In genomic region chr5:141182248-141182647, GRCh38 we compare ENCODE assay signal across 8 cellular contexts. TPM values are rescaled to one million over a fixed set of nuclear protein-coding genes. Genes with fewer than 3 reads are reported as not detected.
DNase-seq lines count a peak whose midpoint lies in the region; ATAC-seq and TF ChIP-seq lines count a peak whose summit lies in the region.

Gene PCDHB16, plus strand, starts transcription at chr5:141182387. Its CDS starts 173 bp downstream, at chr5:141182560.

- peak within 1 kb of the TSS; percentile 73 for H3K9ac ChIP-seq in mesenchymal stem cell (ENCODE audit: low read length)

- no peak within 1 kb of the TSS for H2AK5ac ChIP-seq in mesenchymal stem cell (ENCODE audit: low read length, severe bottlenecking)

- no peak within 1 kb of the TSS for H2BK5ac ChIP-seq in mesenchymal stem cell (ENCODE audit: low read depth, low read length, poor library complexity, severe bottlenecking)

- no peak within 1 kb of the TSS for H3K23ac ChIP-seq in mesenchymal stem cell (ENCODE audit: low read length in 2 of 2)

- no peak within 1 kb of the TSS for H3K4ac ChIP-seq in mesenchymal stem cell (ENCODE audit: low read depth in 1 of 2, low read length in 2 of 2)

- ATAC-seq in HG03469 (IDR thresholded peaks at IDR 0.05; ENCODE audit: unreplicated experiment) (no peak), HG02588 (IDR thresholded peaks at IDR 0.05; ENCODE audit: unreplicated experiment) (no peak)

- no peak within 1 kb of the TSS for H3K18ac ChIP-seq in mesenchymal stem cell (ENCODE audit: low read depth in 1 of 2, low read length in 2 of 2)

- no peak within 1 kb of the TSS for H3K4me2 ChIP-seq in mesenchymal stem cell (ENCODE audit: low read length, poor library complexity, severe bottlenecking)

- no peak within 1 kb of the TSS for H2BK15ac ChIP-seq in mesenchymal stem cell (ENCODE audit: low read depth, poor library complexity, severe bottlenecking)

- no peak within 1 kb of the TSS for H3K14ac ChIP-seq in mesenchymal stem cell (ENCODE audit: low read length in 2 of 2)

- no peak within 1 kb of the TSS for H3K27ac ChIP-seq in mesenchymal stem cell (ENCODE audit: low read length, poor library complexity, severe bottlenecking)

- H3K36me3 ChIP-seq in mesenchymal stem cell (ENCODE audit: control insufficient read depth in 1 of 2, insufficient read depth in 2 of 2, low read depth in 1 of 2, low read length in 2 of 2), result no peaks in the 10 kb centered on the region

- TF ChIP-seq CTCF in AG09309 (IDR thresholded peaks at IDR 0.05; ENCODE audit: control insufficient read depth, insufficient read depth, low read depth, low read length, missing control alignments) (peak; percentile 61), choroid plexus epithelial cell (conservative IDR thresholded peaks at IDR 0.05; ENCODE audit: low read depth, low read length) (peak; percentile 20)

- H3K4me1 ChIP-seq in mesenchymal stem cell (ENCODE audit: control insufficient read depth, insufficient read depth, low read depth, low read length), result no peaks in the 10 kb centered on the region

- DNase-seq in AG09309 (ENCODE audit: low read depth) (no peak), NAMALWA (ENCODE audit: low spot score) (peak; percentile 45), choroid plexus epithelial cell (ENCODE audit: low read depth) (peak; percentile 4), mesenchymal stem cell (no peak), NCI-H2196 treated with DMSO at 0.1 percent for 48 hours (lab: John Stamatoyannopoulos, UW; ENCODE audit: unreplicated experiment) (no peak), GF-D8 (lab: John Stamatoyannopoulos, UW) (no peak)

- no peak within 1 kb of the TSS for H4K91ac ChIP-seq in mesenchymal stem cell (ENCODE audit: low read length)

- no peaks in the 10 kb centered on the region for H3K79me1 ChIP-seq in mesenchymal stem cell (replicated peaks; ENCODE audit: low read length, poor library complexity, severe bottlenecking)

- no peak within 1 kb of the TSS for H2BK120ac ChIP-seq in mesenchymal stem cell (ENCODE audit: low read depth, low read length)

- H3K9me3 ChIP-seq in mesenchymal stem cell (ENCODE audit: control insufficient read depth, low read length), result peaks cover 53% of the 10 kb centered on the region

- peak within 1 kb of the TSS; percentile 34 for H3K4me3 ChIP-seq in AG09309 (ENCODE audit: control insufficient read depth, low read depth, low read length)
- H3K4me3 ChIP-seq in choroid plexus epithelial cell (ENCODE audit: low read depth, low read length), result no peak within 1 kb of the TSS
- peak within 1 kb of the TSS in 1 of 2 experiments; percentile 57 for H3K4me3 ChIP-seq in mesenchymal stem cell (ENCODE audit: insufficient read depth in 1 of 2, low read depth in 1 of 2, low read length in 2 of 2)

- no peak within 1 kb of the TSS for H2AFZ ChIP-seq in mesenchymal stem cell (ENCODE audit: low read depth, low read length)

- no peak within 1 kb of the TSS for H2BK12ac ChIP-seq in mesenchymal stem cell (ENCODE audit: low read length in 2 of 2)

- 51% methylated on average over 13 of the region's 13 CpGs for WGBS in mesenchymal stem cell

- H3K27me3 ChIP-seq in mesenchymal stem cell (ENCODE audit: control insufficient read depth in 1 of 2, insufficient read depth in 1 of 2, low read length in 2 of 2), result no peaks in the 10 kb centered on the region

- H4K8ac ChIP-seq in mesenchymal stem cell (ENCODE audit: low read length), result no peak within 1 kb of the TSS

RNA-seq across cellular contexts. Expression of gene PCDHB16, which starts in this region (rescaled TPM):
- 0.55 TPM for polyA plus RNA-seq in mesenchymal stem cell (2013, experiment 1 of 2)
- polyA plus RNA-seq in mesenchymal stem cell (2013, experiment 2 of 2), result 0.36 TPM

Comparison
In these comparisons a context has a peak if more than half of its experiments do, and no peak if none do; other contexts are left out.
1. DNase-seq: peak in NAMALWA (single experiment) and choroid plexus epithelial cell (single experiment); none in AG09309 (single experiment), mesenchymal stem cell (single experiment), NCI-H2196 treated with DMSO at 0.1 percent for 48 hours (single experiment) and GF-D8 (single experiment).